Comparison of ENCODE assay signal across 8 cellular contexts in the genomic region with DNA sequence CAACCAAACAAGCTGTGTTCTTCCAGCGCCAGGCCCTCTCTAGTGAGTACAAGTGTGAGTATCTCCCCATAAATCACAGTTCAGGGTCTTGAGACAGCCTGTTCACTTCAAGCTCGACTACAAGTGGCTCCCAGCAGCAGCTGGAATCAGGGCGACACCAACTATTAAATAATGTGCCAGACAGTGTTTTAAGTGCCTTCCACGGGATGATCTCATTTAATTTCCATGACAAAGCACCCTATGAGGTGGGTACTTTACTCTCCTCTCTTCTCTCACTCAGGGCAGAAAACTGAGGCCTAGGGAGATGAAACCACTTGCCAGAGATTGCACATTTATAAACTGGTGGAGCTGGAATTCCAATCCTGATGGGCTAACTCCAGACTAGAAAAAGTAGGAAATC.
DNase-seq lines count a peak whose midpoint lies in the region; FAIRE-seq and TF ChIP-seq lines count a peak whose summit lies in the region.

No MANE protein-coding gene starts in this region.

- no peak overlapping the region for H3K27ac ChIP-seq in RWPE1

- H3K9me3 ChIP-seq in Loucy (ENCODE audit: insufficient read depth, low read depth, low read length): peaks cover 2% of the 10 kb centered on the region; the same call in 1 of the 2 replicates

- peaks cover 18% of the 10 kb centered on the region for H3K79me2 ChIP-seq in Loucy (ENCODE audit: insufficient read depth, low read length)

- H3K27me3 ChIP-seq in Loucy (ENCODE audit: insufficient read depth, low read length, poor library complexity, severe bottlenecking): no peaks in the 10 kb centered on the region

- TF ChIP-seq CTCF in Loucy (conservative IDR thresholded peaks at IDR 0.05; ENCODE audit: low read length) (no peak), RWPE1 (conservative IDR thresholded peaks at IDR 0.05; ENCODE audit: low read depth) (no peak), foreskin fibroblast (IDR thresholded peaks at IDR 0.05; ENCODE audit: low read depth, low read length) (no peak)

- DNase-seq in DMS153 (lab: John Stamatoyannopoulos, UW) (peak; percentile 72), NCI-H524 treated with DMSO at 0.1 percent for 48 hours (lab: John Stamatoyannopoulos, UW) (peak; percentile 36), kidney tubule cell (ENCODE audit: low spot score) (peak; percentile 16), RWPE1 (ENCODE audit: low spot score) (no peak), RCC 7860 (ENCODE audit: low spot score) (no peak), foreskin fibroblast (no peak), AG08396 (ENCODE audit: low spot score) (no peak)

- POLR2A ChIA-PET in RWPE1 (lab: Yijun Ruan, JAX; ENCODE audit: low non-redundant PET): no interaction called here

- H3K9me2 ChIP-seq in Loucy (replicated peaks; ENCODE audit: low read depth, low read length): no peaks in the 10 kb centered on the region

- H3K4me2 ChIP-seq in Loucy (ENCODE audit: low read depth, low read length, poor library complexity, severe bottlenecking): no peak overlapping the region

- no peaks in the 10 kb centered on the region for H3F3A ChIP-seq in Loucy (ENCODE audit: low read depth)

- H4K20me1 ChIP-seq in Loucy (ENCODE audit: insufficient read depth, low read length, poor library complexity, severe bottlenecking): peaks cover 10% of the 10 kb centered on the region

- no peak for FAIRE-seq in RCC 7860 (lab: Jason Lieb, UNC)

- CTCF ChIA-PET in RWPE1 (lab: Yijun Ruan, JAX): interaction anchor here (0.6 to 2.3 kb wide), 12 partner anchors 14 to 1128 kb away, joined by 3 to 18 read pairs (median 3); no protein-coding TSS in a partner anchor

- H3K4me1 ChIP-seq in Loucy (ENCODE audit: insufficient read depth, low read length, poor library complexity, severe bottlenecking): peaks cover 7% of the 10 kb centered on the region

- H3K4me3 ChIP-seq in Loucy (ENCODE audit: low read length, poor library complexity, severe bottlenecking) (no peak overlapping the region), foreskin fibroblast (ENCODE audit: low read depth in 1 of 2, low read length in 2 of 2) (no peak overlapping the region)

- H3K9ac ChIP-seq in Loucy (ENCODE audit: low read depth, low read length, poor library complexity, severe bottlenecking): no peak overlapping the region

- no peaks in the 10 kb centered on the region for H3K36me3 ChIP-seq in Loucy (ENCODE audit: insufficient read depth, low read length)

- H2AFZ ChIP-seq in Loucy (ENCODE audit: low read length): peak overlapping the region; percentile 52; the same call in 1 of the 2 replicates

Comparison
In these comparisons a context has a peak if more than half of its experiments do, and no peak if none do; other contexts are left out.
1. DNase-seq: peak in DMS153 (single experiment), NCI-H524 treated with DMSO at 0.1 percent for 48 hours (single experiment) and kidney tubule cell (single experiment); none in RWPE1 (single experiment), RCC 7860 (single experiment), foreskin fibroblast (0 of 2) and AG08396 (single experiment).